In the genomic region with DNA sequence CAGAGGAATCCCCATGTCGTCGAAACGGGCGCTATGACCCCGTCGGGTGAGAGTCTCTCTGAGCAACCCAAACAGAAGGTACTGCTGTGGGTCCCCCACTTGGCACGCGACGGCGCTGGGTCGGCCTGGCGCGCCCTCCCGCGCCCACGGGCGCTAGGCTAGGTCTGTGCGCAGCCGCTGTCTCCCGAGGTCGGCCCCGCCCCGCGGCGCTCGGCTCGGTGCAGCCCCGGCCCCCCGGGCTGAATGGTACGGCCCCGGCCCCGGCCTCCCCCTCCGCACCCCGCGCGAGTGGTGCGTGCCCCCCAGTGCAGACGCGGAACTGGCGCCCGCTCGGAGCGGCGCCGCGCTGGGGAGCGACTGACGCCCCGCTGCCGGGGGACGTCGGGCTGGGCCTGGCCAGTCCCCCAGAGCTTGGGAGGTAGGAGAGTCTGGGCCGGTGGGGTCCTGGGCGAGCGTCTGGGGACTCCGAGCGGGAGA, we compare ENCODE assay signal across 8 cellular contexts. TPM values are rescaled to one million over a fixed set of nuclear protein-coding genes. Genes with fewer than 3 reads are reported as not detected.
DNase-seq lines count a peak whose midpoint lies in the region; ATAC-seq lines count a peak whose summit lies in the region.

A gene (plus strand): TSS at position 305 of the 477 bp plus-strand sequence.

- POLR2A ChIA-PET in activated CD4-positive, alpha-beta memory T cell treated with anti-CD3 and anti-CD28 coated beads, Interleukin-2, amount 10 ng/mL, durations not matched to agents 7 days and 5 days (lab: Charles Lee) = interaction anchor here (0.7 to 4.4 kb wide), 10 partner anchors 11 to 184 kb away, joined by 3 to 63 read pairs (median 8); a partner anchor contains a TSS

- H3K4me3 ChIP-seq in BLaER1 treated with 17β-estradiol and CSF1 and Interleukin-3, amounts not matched to agents 10 nM and 100 nM = peak within 1 kb of the TSS; percentile 63 to 84 (median 72)

- peak within 1 kb of the TSS; percentile 90 to 99 (median 95) for H3K4me2 ChIP-seq in BLaER1 treated with 17β-estradiol and CSF1 and Interleukin-3, amounts not matched to agents 10 nM and 100 nM

- ATAC-seq in HG03442 (IDR thresholded peaks at IDR 0.05; ENCODE audit: unreplicated experiment) = peak; percentile 65
- peak; percentile 80 for ATAC-seq in memory B cell (ENCODE audit: low read depth)

- H3K9ac ChIP-seq in BLaER1 treated with 17β-estradiol and CSF1 and Interleukin-3, amounts not matched to agents 10 nM and 100 nM = peak within 1 kb of the TSS; percentile 82 to 95 (median 88)

- no peaks in the 10 kb centered on the region for H3K27me3 Mint-ChIP-seq in activated CD4-positive, alpha-beta memory T cell treated with anti-CD3 and anti-CD28 coated beads, Interleukin-2, amount 10 ng/mL, durations not matched to agents 7 days and 5 days
- H3K27me3 Mint-ChIP-seq in memory B cell = no peaks in the 10 kb centered on the region

- peaks cover 63 to 75% (median 66%) of the 10 kb centered on the region in 10 experiments for H3K4me1 ChIP-seq in BLaER1 treated with 17β-estradiol and CSF1 and Interleukin-3, amounts not matched to agents 10 nM and 100 nM

- peaks cover 25% of the 10 kb centered on the region for H3K36me3 Mint-ChIP-seq in activated CD4-positive, alpha-beta memory T cell treated with anti-CD3 and anti-CD28 coated beads, Interleukin-2, amount 10 ng/mL, durations not matched to agents 7 days and 5 days (ENCODE audit: low read depth)
- H3K36me3 Mint-ChIP-seq in memory B cell = peaks cover 6% of the 10 kb centered on the region

- H3K9me3 ChIP-seq in BLaER1 treated with 17β-estradiol and CSF1 and Interleukin-3, amounts not matched to agents 10 nM and 100 nM (replicated peaks in 1 of 11) = no peaks in the 10 kb centered on the region

- H3K36me3 ChIP-seq in BLaER1 treated with 17β-estradiol and CSF1 and Interleukin-3, amounts not matched to agents 10 nM and 100 nM = peaks cover 0 to 19% (median 15%) of the 10 kb centered on the region in 11 experiments; a peak in 21 of 22 replicates

- peak within 1 kb of the TSS; percentile 97 for H3K27ac Mint-ChIP-seq in activated CD4-positive, alpha-beta memory T cell treated with anti-CD3 and anti-CD28 coated beads, Interleukin-2, amount 10 ng/mL, durations not matched to agents 7 days and 5 days
- H3K27ac Mint-ChIP-seq in memory B cell = peak within 1 kb of the TSS; percentile 92

- DNase-seq in GM19240 (ENCODE audit: insufficient read length, low spot score) (peak; percentile 91), NCI-H774 (lab: John Stamatoyannopoulos, UW) (peak; percentile 88), memory B cell (ENCODE audit: low spot score in 2 of 2) (peak in 1 of 2 donors; percentile 92)
- peak; percentile 91 for DNase-seq in activated CD4-positive, alpha-beta memory T cell treated with anti-CD3 and anti-CD28 coated beads, Interleukin-2, amount 10 ng/mL, durations not matched to agents 7 days and 5 days
- peak; percentile 88 for DNase-seq in effector CD4-positive, alpha-beta T cell
- peak; percentile 80 for DNase-seq in stimulated activated CD8-positive, alpha-beta memory T cell treated with anti-CD3 and anti-CD28 coated beads, Interleukin-12 subunit alpha, Interleukin-12 subunit beta, amount 100 ng/mL, for 24 hours (ENCODE audit: extremely low read depth)

- H3K4me1 Mint-ChIP-seq in activated CD4-positive, alpha-beta memory T cell treated with anti-CD3 and anti-CD28 coated beads, Interleukin-2, amount 10 ng/mL, durations not matched to agents 7 days and 5 days = peaks cover 54% of the 10 kb centered on the region
- H3K4me1 Mint-ChIP-seq in memory B cell = peaks cover 36% of the 10 kb centered on the region

- CTCF ChIA-PET in activated CD4-positive, alpha-beta memory T cell treated with anti-CD3 and anti-CD28 coated beads, Interleukin-2, amount 10 ng/mL, durations not matched to agents 7 days and 5 days (lab: Charles Lee) = interaction anchor here (1.8 to 1.9 kb wide), 2 partner anchors 35 to 55 kb away, joined by 5 to 9 read pairs; a partner anchor contains a TSS

- peak within 1 kb of the TSS; percentile 88 to 100 (median 96) for H3K27ac ChIP-seq in BLaER1 treated with 17β-estradiol and CSF1 and Interleukin-3, amounts not matched to agents 10 nM and 100 nM

- H4K20me1 ChIP-seq in BLaER1 treated with 17β-estradiol and CSF1 and Interleukin-3, amounts not matched to agents 10 nM and 100 nM = peaks cover 44 to 45% (median 44%) of the 10 kb centered on the region in 11 experiments

- H3K27me3 ChIP-seq in BLaER1 treated with 17β-estradiol and CSF1 and Interleukin-3, amounts not matched to agents 10 nM and 100 nM = no peaks in the 10 kb centered on the region

- peak within 1 kb of the TSS; percentile 76 for H3K4me3 Mint-ChIP-seq in activated CD4-positive, alpha-beta memory T cell treated with anti-CD3 and anti-CD28 coated beads, Interleukin-2, amount 10 ng/mL, durations not matched to agents 7 days and 5 days
- H3K4me3 Mint-ChIP-seq in memory B cell = peak within 1 kb of the TSS; percentile 87

- no peaks in the 10 kb centered on the region for H3K9me3 Mint-ChIP-seq in activated CD4-positive, alpha-beta memory T cell treated with anti-CD3 and anti-CD28 coated beads, Interleukin-2, amount 10 ng/mL, durations not matched to agents 7 days and 5 days
- H3K9me3 Mint-ChIP-seq in memory B cell = no peaks in the 10 kb centered on the region

RNA-seq across cellular contexts. Expression of the gene that starts here (rescaled TPM):
- 100 to 1,000 TPM in 1 of 2 experiments, 10 to 100 TPM in 1; 99.4 to 107 TPM for total RNA-seq in activated CD4-positive, alpha-beta memory T cell treated with anti-CD3 and anti-CD28 coated beads, Interleukin-2, amount 10 ng/mL, durations not matched to agents 7 days and 5 days
